ENCODE assay signal across 8 cellular contexts in genomic region chr1:89692601-89693503, GRCh38. TPM values are rescaled to one million over a fixed set of nuclear protein-coding genes. Genes with fewer than 3 reads are reported as not detected.
DNase-seq lines count a peak whose midpoint lies in the region; ATAC-seq, FAIRE-seq and TF ChIP-seq lines count a peak whose summit lies in the region.

No MANE protein-coding gene starts in this region.

- no peaks in the 10 kb centered on the region for H3K27me3 Mint-ChIP-seq in endodermal cell (ENCODE audit: insufficient read depth)

- H3K9ac ChIP-seq in endodermal cell (ENCODE audit: extremely low read depth, low read length, poor library complexity, severe bottlenecking), result no peak overlapping the region

- peaks cover 17% of the 10 kb centered on the region for H3K4me1 ChIP-seq in endodermal cell (ENCODE audit: control insufficient read depth, insufficient read depth, low read length)

- in situ Hi-C loops in SK-MEL-5 (cut with HindIII; ENCODE audit: low pct_unique_long_range_greater_than_20kb, low sequenced_read_pairs), result no loop called here

- ATAC-seq in GM18499 (IDR thresholded peaks at IDR 0.05; ENCODE audit: insufficient read depth, unreplicated experiment) (peak; percentile 79), HG02642 (IDR thresholded peaks at IDR 0.05; ENCODE audit: poor library complexity, unreplicated experiment) (peak; percentile 72)

- TF ChIP-seq CTCF in endodermal cell (conservative IDR thresholded peaks at IDR 0.05), result no peak

- H3K36me3 ChIP-seq in endodermal cell (ENCODE audit: control insufficient read depth, insufficient read depth, low read length), result no peaks in the 10 kb centered on the region

- H3K4me1 Mint-ChIP-seq in endodermal cell, result peaks cover 27% of the 10 kb centered on the region

- no peak for FAIRE-seq in HTR-8/SVneo (lab: Jason Lieb, UNC)

- H3K27ac Mint-ChIP-seq in endodermal cell, result no peak overlapping the region

- 70 to 83% methylated on average over 3 to 4 of the region's 4 CpGs for WGBS in endodermal cell (ENCODE audit: insufficient coverage in 1 of 2, insufficient read length in 1 of 2), 2 experiments

- no peaks in the 10 kb centered on the region for H3K36me3 Mint-ChIP-seq in endodermal cell (ENCODE audit: low read depth)

- no peaks in the 10 kb centered on the region for H3K9me3 Mint-ChIP-seq in endodermal cell

- no peak overlapping the region for H3K4me3 Mint-ChIP-seq in endodermal cell

- no peak overlapping the region for H3K27ac ChIP-seq in endodermal cell (ENCODE audit: low read depth, low read length)

- H3K9me3 ChIP-seq in endodermal cell (ENCODE audit: control insufficient read depth, low read length), result no peaks in the 10 kb centered on the region

- peak; percentile 30 for DNase-seq in SK-MEL-5 (ENCODE audit: low read depth, low spot score)
- peak; percentile 78 for DNase-seq in iris pigment epithelial cell (ENCODE audit: low read depth)
- no peak for DNase-seq in endodermal cell
- DNase-seq in GOT3 (lab: John Stamatoyannopoulos, UW), result no peak
- DNase-seq in NCI-H187 (lab: John Stamatoyannopoulos, UW), result no peak
- DNase-seq in HTR-8/SVneo (ENCODE audit: insufficient read length, low spot score), result no peak

- H3K27me3 ChIP-seq in endodermal cell (ENCODE audit: control insufficient read depth, insufficient read depth, low read length, poor library complexity, severe bottlenecking), result no peaks in the 10 kb centered on the region

- H3K4me3 ChIP-seq in endodermal cell (ENCODE audit: low read length), result no peak overlapping the region

RNA-seq across cellular contexts. Expression of gene LRRC8C, which starts 59.9 kb away (rescaled TPM):
- total RNA-seq in SK-MEL-5 (2014; rRNA removed; shearing (Covaris generic)), result 2.7 and 3.2 TPM in 2 replicates
- 2.7 and 3.6 TPM in 2 replicates for polyA plus RNA-seq in SK-MEL-5 (2015; cell fraction: cytosol; rRNA removed)
- polyA plus RNA-seq in SK-MEL-5 (2015; cell fraction: nucleus; rRNA removed), result 1.1 and 1.2 TPM in 2 replicates
- 1 to 10 TPM; 2.5 to 5.5 TPM for total RNA-seq in endodermal cell
- polyA plus RNA-seq in endodermal cell (2013, experiment 1 of 2), result 1.9 TPM
- 1.9 TPM for polyA plus RNA-seq in endodermal cell (2013, experiment 2 of 2)

Comparison
In these comparisons a context has a peak if more than half of its experiments do, and no peak if none do; other contexts are left out.
1. DNase-seq: peak in SK-MEL-5 (single experiment) and iris pigment epithelial cell (single experiment); none in endodermal cell (single experiment), GOT3 (single experiment), NCI-H187 (0 of 2) and HTR-8/SVneo (single experiment).